In the genomic region with DNA sequence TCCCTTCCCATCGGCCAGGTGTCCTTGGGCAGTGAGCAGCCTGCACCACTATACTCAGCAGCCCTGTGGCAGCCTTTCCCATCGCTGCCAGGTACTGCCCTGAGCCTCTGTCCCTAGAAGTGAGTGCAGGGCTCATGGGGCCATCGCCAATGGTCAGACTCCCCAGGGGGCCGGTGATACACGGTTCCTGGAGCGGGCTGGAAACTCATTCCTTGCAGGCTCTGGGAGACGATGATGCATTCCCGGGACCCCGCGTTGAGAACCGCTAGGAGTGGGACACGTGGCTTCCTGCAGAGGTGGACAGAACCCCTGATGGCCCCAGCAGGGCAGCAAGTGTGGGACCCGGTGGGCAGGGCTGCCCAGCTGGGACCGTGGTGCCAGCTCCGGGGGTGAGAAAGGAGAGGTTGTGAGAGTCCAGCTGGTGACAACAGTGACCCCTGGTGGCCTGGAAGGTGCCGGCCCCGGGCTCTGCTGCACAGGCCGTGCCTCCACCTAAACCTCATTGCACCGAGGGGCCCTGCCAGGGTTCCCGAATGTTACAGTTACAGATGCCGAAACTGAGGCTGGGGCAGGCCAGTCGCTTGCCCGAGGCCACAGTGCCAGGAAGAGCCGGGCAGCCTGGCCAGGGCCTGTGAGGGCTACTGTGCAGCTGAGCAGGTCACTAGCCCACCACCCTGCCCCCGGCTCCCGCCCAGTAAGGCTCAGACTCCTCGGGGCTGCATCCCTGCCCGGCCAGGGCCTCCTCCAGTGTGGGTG, we compare ENCODE assay signal across 8 cellular contexts.
DNase-seq lines count a peak whose midpoint lies in the region; ATAC-seq and TF ChIP-seq lines count a peak whose summit lies in the region.

No MANE protein-coding gene starts in this region.

- DNase-seq in NCI-H2029 (lab: John Stamatoyannopoulos, UW), result peak; percentile 13
- peak; percentile 64 to 70 for DNase-seq in activated CD4-positive, alpha-beta T cell treated with anti-CD3 and anti-CD28 coated beads for 24 hours (ENCODE audit: low read depth in 2 of 2)
- DNase-seq in central memory CD4-positive, alpha-beta T cell, result peak; percentile 57
- DNase-seq in left kidney (ENCODE audit: low read depth, low spot score), result peak; percentile 79
- DNase-seq in stimulated activated CD4-positive, alpha-beta T cell treated with anti-CD3 and anti-CD28 coated beads, TNF-alpha, amount 100 ng/mL, for 24 hours (ENCODE audit: low read depth in 3 of 3), result peak; percentile 40 to 73 (median 44)

- TF ChIP-seq CTCF in C4-2B (conservative IDR thresholded peaks at IDR 0.05), result peak; percentile 88

- peak; percentile 56 for ATAC-seq in GM19372 (IDR thresholded peaks at IDR 0.05; ENCODE audit: low read depth, unreplicated experiment)
- no peak for ATAC-seq in HG03520 (IDR thresholded peaks at IDR 0.05; ENCODE audit: unreplicated experiment)

- H3K27ac ChIP-seq in C4-2B, result no peak overlapping the region

Comparison
In these comparisons a context has a peak if more than half of its experiments do, and no peak if none do; other contexts are left out.
1. DNase-seq: peak in every context shown above with its lines; median percentile 79 in left kidney; 67 in activated CD4-positive, alpha-beta T cell treated with anti-CD3 and anti-CD28 coated beads for 24 hours; 57 in central memory CD4-positive, alpha-beta T cell; 44 in stimulated activated CD4-positive, alpha-beta T cell treated with anti-CD3 and anti-CD28 coated beads, TNF-alpha, amount 100 ng/mL, for 24 hours; 13 in NCI-H2029.